Comparison of ENCODE assay signal across 8 cellular contexts in genomic region chr6:27864906-27865883, GRCh38. TPM values are rescaled to one million over a fixed set of nuclear protein-coding genes. Genes with fewer than 3 reads are reported as not detected.
DNase-seq lines count a peak whose midpoint lies in the region; TF ChIP-seq lines count a peak whose summit lies in the region.

No MANE protein-coding gene starts in this region.

- H3K27ac Mint-ChIP-seq in nephron progenitor cell = peak overlapping the region; percentile 99

- TF ChIP-seq CTCF in fibroblast of villous mesenchyme (IDR thresholded peaks at IDR 0.05; ENCODE audit: insufficient read depth, low read depth, low read length) (no peak), nephron progenitor cell (IDR thresholded peaks at IDR 0.05) (no peak), tibial artery (IDR thresholded peaks at IDR 0.05) (peak in 1 of 2 experiments; percentile 12)

- DNase-seq in GOT3 (lab: John Stamatoyannopoulos, UW) = peak; percentile 39
- DNase-seq in LHCN-M2 (ENCODE audit: low read depth) = peak; percentile 98
- DNase-seq in RPMI8226 = peak; percentile 86
- DNase-seq in activated effector memory CD4-positive, alpha-beta T cell treated with anti-CD3 and anti-CD28 coated beads, Interleukin-2, amount 50 U/mL, for 16 hours = peak; percentile 86
- DNase-seq in fibroblast of villous mesenchyme (ENCODE audit: low read depth) = peak; percentile 99
- DNase-seq in nephron progenitor cell = peak; percentile 55
- peak; percentile 30 to 76 for DNase-seq in tibial artery

- peak overlapping the region; percentile 35 to 66 for H3K27ac ChIP-seq in tibial artery

- H3K4me3 ChIP-seq in fibroblast of villous mesenchyme (ENCODE audit: low read depth, low read length) (peak overlapping the region; percentile 79), tibial artery (peak overlapping the region; percentile 56 to 67)

- H3K4me1 Mint-ChIP-seq in nephron progenitor cell = peaks cover 39% of the 10 kb centered on the region

- H3K4me3 Mint-ChIP-seq in nephron progenitor cell = peak overlapping the region; percentile 97

- H3K9me3 ChIP-seq in ES-I3 (ENCODE audit: control insufficient read depth, insufficient read depth, low read length) = no peaks in the 10 kb centered on the region
- no peaks in the 10 kb centered on the region for H3K9me3 ChIP-seq in tibial artery

- H3K4me1 ChIP-seq in ES-I3 (ENCODE audit: insufficient read depth, low read length) = peaks cover 12% of the 10 kb centered on the region
- peaks cover 0 to 35% (median 25%) of the 10 kb centered on the region in 4 donors for H3K4me1 ChIP-seq in tibial artery

- peaks cover 19% of the 10 kb centered on the region for H3K9me3 Mint-ChIP-seq in nephron progenitor cell

- H3K36me3 ChIP-seq in ES-I3 (ENCODE audit: insufficient read depth, low read length) (no peaks in the 10 kb centered on the region), tibial artery (no peaks in the 10 kb centered on the region)

- peaks cover 14% of the 10 kb centered on the region for H3K36me3 Mint-ChIP-seq in nephron progenitor cell (ENCODE audit: low read depth)

- intact Hi-C loops in tibial artery (cut with DNase I; ENCODE audit: low total_unique reads) = no loop called here

- peaks cover 3% of the 10 kb centered on the region for H3K27me3 Mint-ChIP-seq in nephron progenitor cell (ENCODE audit: low read depth, poor library complexity)

- peaks cover 0 to 4% of the 10 kb centered on the region in 2 donors for H3K27me3 ChIP-seq in tibial artery

- peak overlapping the region; percentile 80 for H3K9ac ChIP-seq in ES-I3 (ENCODE audit: low read depth, low read length)

RNA-seq across cellular contexts. Expression of gene OR2B2, which starts 47.0 kb away (rescaled TPM):
- total RNA-seq in LHCN-M2 (2014; rRNA removed) = not detected in 2 replicates
- polyA plus RNA-seq in LHCN-M2 (2012) = not detected
- total RNA-seq in fibroblast of villous mesenchyme = not detected in 2 replicates

Comparison
In these comparisons a context has a peak if more than half of its experiments do, and no peak if none do; other contexts are left out.
1. Peak in every context shown above with its lines: DNase-seq, H3K4me3 ChIP-seq and H3K27ac ChIP-seq.
2. DNase-seq: peak in every context shown above with its lines; median percentile 99 in fibroblast of villous mesenchyme; 98 in LHCN-M2; 86 in RPMI8226; 86 in activated effector memory CD4-positive, alpha-beta T cell treated with anti-CD3 and anti-CD28 coated beads, Interleukin-2, amount 50 U/mL, for 16 hours; 55 in nephron progenitor cell; 53 in tibial artery; 39 in GOT3.